ENCODE assay signal across 10 cellular contexts in genomic region chr12:8823565-8824300, GRCh38. TPM values are rescaled to one million over a fixed set of nuclear protein-coding genes. Genes with fewer than 3 reads are reported as not detected.
DNase-seq lines count a peak whose midpoint lies in the region; ATAC-seq, FAIRE-seq and TF ChIP-seq lines count a peak whose summit lies in the region.
"Had no signal": no experiment of that assay in that cellular context is flagged by ENCODE, and none has a peak within 500 bp of the region (broad histone marks: within the 10 kb centered on the region; RNA-seq: fewer than 3 reads in every experiment).

No MANE protein-coding gene starts in this region.

- ATAC-seq in Right ventricle myocardium inferior (no peak), GM12878 (no peak)

- TF ChIP-seq POLR2A in GM12878 (IDR thresholded peaks at IDR 0.05; ENCODE audit: low read depth, low read length) (no peak), vagina (IDR thresholded peaks at IDR 0.05) (no peak)

- intact Hi-C loops in Right ventricle myocardium inferior (cut with DNase I), result loop anchor here (2.0 kb wide), 1 partner anchor 143 kb away; no protein-coding TSS in a partner anchor
- intact Hi-C loops in GM12878 (cut with micrococcal nuclease; ENCODE audit: unreplicated experiment), result loop anchor here (5.0 kb wide), 2 partner anchors 141 to 281 kb away; partner anchors contain the start of gene CLEC4E
- intact Hi-C loops in vagina (cut with DNase I), result no loop called here

- FAIRE-seq in GM12878 (lab: Jason Lieb, UNC), result no peak
- no peak for FAIRE-seq in urothelium cell line (lab: Jason Lieb, UNC)
- FAIRE-seq: G401.6, TTC549 had no signal

- 62% methylated on average over 8 of the region's 8 CpGs for WGBS in GM12878 (ENCODE audit: insufficient coverage, insufficient replicate concordance, low lambda C conversion rate, missing lambda C conversion rate)

- no peaks in the 10 kb centered on the region for H4K20me1 ChIP-seq in GM12878 (ENCODE audit: control insufficient read depth, insufficient read depth)

- H3K79me2 ChIP-seq in GM12878 (ENCODE audit: control insufficient read depth, insufficient read depth, low read length), result no peaks in the 10 kb centered on the region

- CTCF ChIA-PET in GM12878 (lab: Yijun Ruan, JAX), result interaction anchor here (0.6 to 2.7 kb wide), 5 partner anchors 51 to 279 kb away, joined by 3 to 11 read pairs (median 5); no protein-coding TSS in a partner anchor

- TF ChIP-seq EP300 in GM12878 (IDR thresholded peaks at IDR 0.05; ENCODE audit: borderline replicate concordance in 1 of 2, control insufficient read depth in 1 of 2, low read depth in 2 of 2, low read length in 2 of 2), result no peak

- H3K36me3 ChIP-seq in cardiac muscle cell (no peaks in the 10 kb centered on the region), GM12878 (ENCODE audit: control insufficient read depth in 2 of 2, insufficient read depth in 2 of 2, low read length in 1 of 2) (no peaks in the 10 kb centered on the region), vagina (no peaks in the 10 kb centered on the region)

- POLR2A ChIA-PET in GM12878 (lab: Charles Lee), result no interaction called here

- peak; percentile 64 for TF ChIP-seq CTCF in cardiac muscle cell (IDR thresholded peaks at IDR 0.05; ENCODE audit: low read depth, low read length)
- peak; percentile 3 to 32 (median 19); a peak in 2 of 6 replicates for TF ChIP-seq CTCF in GM12878 (IDR thresholded peaks at IDR 0.05 in 2 of 3, conservative IDR thresholded peaks at IDR 0.05 in 1 of 3; ENCODE audit: control insufficient read depth in 2 of 3, extremely low read depth in 1 of 3, insufficient read depth in 1 of 3, low read depth in 3 of 3, low read length in 3 of 3)
- peak; percentile 47 to 64 (median 52) for TF ChIP-seq CTCF in vagina (IDR thresholded peaks at IDR 0.05)

- BruUV-seq in GM12878 (replicated peaks; lab: Mats Ljungman, UMichigan), result no TSS peak

- in situ Hi-C loops in GM12878 (cut with MboI), result no loop called here

- H3K27ac ChIP-seq in cardiac muscle cell (no peak overlapping the region), GM12878 (ENCODE audit: control insufficient read depth, insufficient read depth) (no peak overlapping the region), vagina (peak overlapping the region; percentile 68)

- H3K4me1 ChIP-seq in cardiac muscle cell (ENCODE audit: low read depth) (no peaks in the 10 kb centered on the region), GM12878 (ENCODE audit: control insufficient read depth, insufficient read depth, low read length) (no peaks in the 10 kb centered on the region), vagina (no peaks in the 10 kb centered on the region)

- H3K9ac ChIP-seq in GM12878 (ENCODE audit: control insufficient read depth, insufficient read depth, low read length), result no peak overlapping the region

- SMC1A ChIA-PET in GM12878 (lab: Charles Lee; ENCODE audit: uncharacterized antibody, unreplicated experiment), result interaction anchor here (1.6 kb wide), 1 partner anchor 66 kb away, joined by 6 read pairs; no protein-coding TSS in a partner anchor

- H3K27me3 ChIP-seq in cardiac muscle cell (no peaks in the 10 kb centered on the region), GM12878 (replicated peaks in 1 of 2; ENCODE audit: control insufficient read depth in 2 of 2, insufficient read depth in 2 of 2, low read length in 1 of 2) (0 out of 4 replicates have a peak, but pooled peaks cover 0 to 3% of the 10 kb centered on the region in 2 experiments), vagina (no peaks in the 10 kb centered on the region)

- TF ChIP-seq RAD21 in GM12878 (IDR thresholded peaks at IDR 0.05; ENCODE audit: insufficient read depth, low read depth, low read length), result peak; percentile 70

- H3K4me3 ChIP-seq in cardiac muscle cell, result no peak overlapping the region
- H3K4me3 ChIP-seq in GM12878, result no peak overlapping the region
- H3K4me3 ChIP-seq in vagina, result peak overlapping the region in 1 of 2 donors; percentile 33

- H2AFZ ChIP-seq in GM12878 (ENCODE audit: control insufficient read depth, low read depth, low read length), result no peak overlapping the region

- H3K9me3 ChIP-seq in cardiac muscle cell (ENCODE audit: low read depth) (no peaks in the 10 kb centered on the region), GM12878 (replicated peaks; ENCODE audit: control insufficient read depth, insufficient read depth, low read length) (no peaks in the 10 kb centered on the region), vagina (no peaks in the 10 kb centered on the region)

- RAD21 ChIA-PET in GM12878 (lab: Charles Lee; ENCODE audit: unreplicated experiment), result interaction anchor here (0.6 to 1.0 kb wide), 3 partner anchors 163 to 215 kb away, joined by 3 read pairs; no protein-coding TSS in a partner anchor

- no peak overlapping the region for H3K4me2 ChIP-seq in GM12878 (ENCODE audit: control insufficient read depth, insufficient read depth)

- DNase-seq in cardiac muscle cell (ENCODE audit: low read depth in 1 of 2, low spot score in 1 of 2) (peak; percentile 46 to 65), Right ventricle myocardium inferior (ENCODE audit: missing footprints) (no peak), GM12878 (ENCODE audit: low read depth, low spot score) (no peak), islet precursor cell (peak; percentile 85), vagina (ENCODE audit: extremely low spot score in 2 of 2) (peak in 1 of 2 donors; percentile 79), kidney glomerular epithelial cell (lab: John Stamatoyannopoulos, UW) (no peak), urothelium cell line (ENCODE audit: low spot score) (no peak), NCI-H2029 treated with DMSO at 0.1 percent for 48 hours (lab: John Stamatoyannopoulos, UW) (no peak)

TF ChIP-seq in GM12878, 131 proteins besides CTCF, POLR2A, EP300 and RAD21:
- TF ChIP-seq NKRF (conservative IDR thresholded peaks at IDR 0.05) (no peak), HDAC6 (IDR thresholded peaks at IDR 0.05; ENCODE audit: unreplicated experiment) (no peak), MYB (IDR thresholded peaks at IDR 0.05; ENCODE audit: borderline replicate concordance, low read depth, low read length) (no peak), CEBPZ (IDR thresholded peaks at IDR 0.05; ENCODE audit: low read depth, low read length) (no peak), MXI1 (IDR thresholded peaks at IDR 0.05; ENCODE audit: low read depth, low read length) (no peak), SMC3 (IDR thresholded peaks at IDR 0.05; ENCODE audit: borderline replicate concordance, low read length) (peak; percentile 40; the same call in 1 of the 2 replicates)

RNA-seq across cellular contexts. Expression of gene A2ML1, which starts 1.3 kb away (rescaled TPM):
- 0.04 TPM in 1 of 2 replicates, not detected in the other for total RNA-seq in cardiac muscle cell
- polyA plus RNA-seq in cardiac muscle cell, result not detected in 2 replicates
- not detected for total RNA-seq in Right ventricle myocardium inferior
- total RNA-seq in GM12878 (2013; cell fraction: nucleolus; rRNA removed), result not detected in 2 replicates
- not detected in 2 replicates for total RNA-seq in GM12878 (2014; rRNA removed)
- total RNA-seq in GM12878 (2014; rRNA removed; fragmentation: Illumina TruSeq; extraction: Trizol), result not detected in 2 replicates
- total RNA-seq in GM12878 (2021), result not detected in 2 replicates
- not detected for polyA plus RNA-seq in GM12878 (2011; ENCODE audit: low read depth)
- not detected in 2 replicates for polyA plus RNA-seq in GM12878 (2011; rRNA removed)
- not detected in 2 replicates for polyA plus RNA-seq in GM12878 (2011; cell fraction: cytosol; rRNA removed)
- not detected in 2 replicates for polyA plus RNA-seq in GM12878 (2011; cell fraction: nucleus; rRNA removed)
- not detected in 2 replicates for polyA plus RNA-seq in GM12878 (2012)
- not detected in 2 replicates for polyA plus RNA-seq in GM12878 (2014; fragmentation: Illumina TruSeq; extraction: Trizol)
- polyA plus RNA-seq in GM12878 (2014; fragmentation: Nextera tagmentation; extraction: Ambion mirVana), result not detected
- not detected in 2 replicates for polyA plus RNA-seq in GM12878 (2014; rRNA removed)
- not detected for polyA plus RNA-seq in GM12878 (2016; fragmentation: Nextera tagmentation; extraction: Ambion mirVana)
- not detected in 2 replicates for polyA minus RNA-seq in GM12878 (2011; rRNA and poly(A)+ RNA removed)
- polyA minus RNA-seq in GM12878 (2011; cell fraction: cytosol; rRNA and poly(A)+ RNA removed), result not detected in 2 replicates
- not detected in 2 replicates for polyA minus RNA-seq in GM12878 (2011; cell fraction: nucleus; rRNA and poly(A)+ RNA removed)
- total RNA-seq in vagina, result 194 TPM

Comparison
In these comparisons a context has a peak if more than half of its experiments do, and no peak if none do; other contexts are left out.
1. DNase-seq: peak in cardiac muscle cell (2 of 2) and islet precursor cell (single experiment); none in Right ventricle myocardium inferior (single experiment), GM12878 (single experiment), kidney glomerular epithelial cell (single experiment), urothelium cell line (single experiment) and NCI-H2029 treated with DMSO at 0.1 percent for 48 hours (single experiment).
2. RNA of gene A2ML1, which starts 1.3 kb away (total RNA-seq): 194 TPM in vagina (single experiment); not detected in Right ventricle myocardium inferior (single experiment), 0.04 TPM in cardiac muscle cell and not detected in GM12878; every median in the first group is over 100 times any median in the second.
3. Peak in every context shown above with its lines, with median percentiles within 50 percentile points of each other: CTCF ChIP-seq.